In the genomic region with DNA sequence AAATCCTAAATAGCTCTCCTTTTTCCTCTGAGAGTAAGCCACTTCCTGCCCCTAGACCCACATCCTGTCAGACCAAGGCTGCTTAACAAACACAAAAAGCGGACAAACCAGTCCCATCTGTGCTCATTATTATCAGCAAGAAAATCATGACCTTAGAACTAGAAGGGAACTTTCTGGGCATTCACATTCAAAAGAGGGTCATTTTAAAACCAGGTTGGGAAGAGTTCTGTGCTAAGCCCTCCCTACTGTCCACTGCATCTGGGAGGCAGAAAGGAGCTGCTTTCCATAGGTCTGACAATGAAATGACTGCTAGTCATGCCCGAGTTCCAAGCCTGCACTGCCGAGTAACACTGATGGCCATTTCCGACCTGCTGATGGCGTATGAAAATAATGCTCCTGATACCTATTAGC, we compare ENCODE assay signal across 8 cellular contexts. TPM values are rescaled to one million over a fixed set of nuclear protein-coding genes. Genes with fewer than 3 reads are reported as not detected.
DNase-seq lines count a peak whose midpoint lies in the region; ATAC-seq and TF ChIP-seq lines count a peak whose summit lies in the region.

No MANE protein-coding gene starts in this region.

- H3K9ac ChIP-seq in HUES64 (ENCODE audit: low read depth, low read length), result no peak overlapping the region

- H3K4me1 ChIP-seq in HUES64 (ENCODE audit: insufficient read depth, low read length) (peaks cover 71% of the 10 kb centered on the region), vagina (peaks cover 30% of the 10 kb centered on the region)

- intact Hi-C loops in activated CD8-positive, alpha-beta T cell treated with anti-CD3 and anti-CD28 coated beads for 36 hours (cut with micrococcal nuclease), result no loop called here
- intact Hi-C loops in vagina (cut with DNase I), result no loop called here

- H3K27me3 ChIP-seq in HUES64 (ENCODE audit: insufficient read depth, low read length) (no peaks in the 10 kb centered on the region), vagina (no peaks in the 10 kb centered on the region)

- peak overlapping the region; percentile 49 for H3K4me3 Mint-ChIP-seq in activated CD8-positive, alpha-beta T cell treated with anti-CD3 and anti-CD28 coated beads for 36 hours

- DNase-seq in GDM1 (lab: John Stamatoyannopoulos, UW) (peak; percentile 56), islet precursor cell (peak; percentile 81), vagina (ENCODE audit: extremely low spot score in 2 of 2) (no peak), left lobe of liver (ENCODE audit: low spot score) (no peak)
- DNase-seq in activated CD8-positive, alpha-beta T cell treated with anti-CD3 and anti-CD28 coated beads for 36 hours, result peak; percentile 69

- H3K9me3 Mint-ChIP-seq in activated CD8-positive, alpha-beta T cell treated with anti-CD3 and anti-CD28 coated beads for 36 hours, result no peaks in the 10 kb centered on the region

- ATAC-seq in GM19463 (IDR thresholded peaks at IDR 0.05; ENCODE audit: unreplicated experiment) (peak; percentile 70), left lobe of liver (no peak), GM19328 (IDR thresholded peaks at IDR 0.05; ENCODE audit: unreplicated experiment) (no peak)
- peak; percentile 73 for ATAC-seq in activated CD8-positive, alpha-beta T cell treated with anti-CD3 and anti-CD28 coated beads for 36 hours

- peak overlapping the region; percentile 85 for H3K27ac Mint-ChIP-seq in activated CD8-positive, alpha-beta T cell treated with anti-CD3 and anti-CD28 coated beads for 36 hours

- TF ChIP-seq CTCF in activated CD8-positive, alpha-beta T cell treated with anti-CD3 and anti-CD28 coated beads for 36 hours (IDR thresholded peaks at IDR 0.05), result no peak
- no peak for TF ChIP-seq CTCF in vagina (IDR thresholded peaks at IDR 0.05)

- H3K36me3 ChIP-seq in HUES64 (ENCODE audit: insufficient read depth, low read length) (peaks cover 21% of the 10 kb centered on the region), vagina (no peaks in the 10 kb centered on the region)

- CTCF ChIA-PET in activated CD8-positive, alpha-beta T cell treated with anti-CD3 and anti-CD28 coated beads for 36 hours (lab: Charles Lee), result interaction anchor here (0.6 to 1.7 kb wide), 4 partner anchors 9 to 167 kb away, joined by 3 to 6 read pairs (median 4); no protein-coding TSS in a partner anchor

- POLR2A ChIA-PET in activated CD8-positive, alpha-beta T cell treated with anti-CD3 and anti-CD28 coated beads for 36 hours (lab: Charles Lee), result interaction anchor here (0.7 to 1.4 kb wide), 3 partner anchors 10 to 186 kb away, joined by 3 read pairs; no protein-coding TSS in a partner anchor

- no peaks in the 10 kb centered on the region for H3K27me3 Mint-ChIP-seq in activated CD8-positive, alpha-beta T cell treated with anti-CD3 and anti-CD28 coated beads for 36 hours

- peaks cover 58% of the 10 kb centered on the region for H3K36me3 Mint-ChIP-seq in activated CD8-positive, alpha-beta T cell treated with anti-CD3 and anti-CD28 coated beads for 36 hours (ENCODE audit: low read depth)

- no peak for TF ChIP-seq POLR2A in vagina (IDR thresholded peaks at IDR 0.05)

- peak overlapping the region; percentile 46 for H3K27ac ChIP-seq in HUES64 (ENCODE audit: low read depth, low read length)
- peak overlapping the region; percentile 22 for H3K27ac ChIP-seq in vagina

- H3K9me3 ChIP-seq in HUES64 (ENCODE audit: insufficient read depth, low read depth, low read length) (no peaks in the 10 kb centered on the region), vagina (no peaks in the 10 kb centered on the region)

- peaks cover 90% of the 10 kb centered on the region for H3K4me1 Mint-ChIP-seq in activated CD8-positive, alpha-beta T cell treated with anti-CD3 and anti-CD28 coated beads for 36 hours (ENCODE audit: low read depth)

- WGBS in HUES64, result 86% methylated on average over 5 of the region's 5 CpGs

- H3K4me3 ChIP-seq in HUES64 (ENCODE audit: low read length), result no peak overlapping the region
- no peak overlapping the region for H3K4me3 ChIP-seq in vagina

RNA-seq across cellular contexts. Expression of a gene that starts 15.4 kb away (rescaled TPM):
- polyA plus RNA-seq in HUES64 (2013, experiment 1 of 2), result 158 TPM
- 143 TPM for polyA plus RNA-seq in HUES64 (2013, experiment 2 of 2)
- 100 to 1,000 TPM; 199 to 206 TPM for total RNA-seq in activated CD8-positive, alpha-beta T cell treated with anti-CD3 and anti-CD28 coated beads for 36 hours
- total RNA-seq in vagina, result 99.7 TPM
- 57.0 TPM for total RNA-seq in left lobe of liver

Comparison
In these comparisons a context has a peak if more than half of its experiments do, and no peak if none do; other contexts are left out.
1. DNase-seq: peak in GDM1 (single experiment), activated CD8-positive, alpha-beta T cell treated with anti-CD3 and anti-CD28 coated beads for 36 hours (single experiment) and islet precursor cell (single experiment); none in vagina (0 of 2) and left lobe of liver (single experiment).
2. ATAC-seq: peak in GM19463 (single experiment) and activated CD8-positive, alpha-beta T cell treated with anti-CD3 and anti-CD28 coated beads for 36 hours (single experiment); none in left lobe of liver (single experiment) and GM19328 (single experiment).